Comparison of ENCODE assay signal across 1 cellular context in the genomic region with DNA sequence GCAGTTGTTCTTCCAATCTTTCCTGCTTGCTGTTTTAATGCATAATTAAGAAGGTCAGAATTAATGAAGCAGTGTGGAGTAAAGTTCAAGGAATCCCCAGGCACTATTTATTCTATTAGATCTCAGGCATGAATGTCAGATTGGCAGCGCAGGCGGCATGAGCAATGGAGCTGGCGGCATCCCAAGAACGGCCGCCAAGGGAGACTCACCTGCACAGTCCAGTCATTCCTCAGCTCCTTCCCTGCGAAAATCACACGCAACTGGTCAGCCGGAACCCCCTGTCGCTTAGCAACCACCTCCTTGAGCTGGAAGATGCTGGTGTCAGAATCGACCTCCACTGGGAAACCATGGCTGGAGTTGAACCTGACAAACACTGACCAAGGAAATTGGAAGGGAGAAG.
TF ChIP-seq lines count a peak whose summit lies in the region.

No MANE protein-coding gene starts in this region.

TF ChIP-seq in GM23338, 12 proteins besides CTCF, POLR2A, EP300 and RAD21 (continued from another document):
- TF ChIP-seq, protein P1, sequence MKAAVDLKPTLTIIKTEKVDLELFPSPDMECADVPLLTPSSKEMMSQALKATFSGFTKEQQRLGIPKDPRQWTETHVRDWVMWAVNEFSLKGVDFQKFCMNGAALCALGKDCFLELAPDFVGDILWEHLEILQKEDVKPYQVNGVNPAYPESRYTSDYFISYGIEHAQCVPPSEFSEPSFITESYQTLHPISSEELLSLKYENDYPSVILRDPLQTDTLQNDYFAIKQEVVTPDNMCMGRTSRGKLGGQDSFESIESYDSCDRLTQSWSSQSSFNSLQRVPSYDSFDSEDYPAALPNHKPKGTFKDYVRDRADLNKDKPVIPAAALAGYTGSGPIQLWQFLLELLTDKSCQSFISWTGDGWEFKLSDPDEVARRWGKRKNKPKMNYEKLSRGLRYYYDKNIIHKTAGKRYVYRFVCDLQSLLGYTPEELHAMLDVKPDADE (IDR thresholded peaks at IDR 0.05): no peak
- TF ChIP-seq EZH2phosphoT487 (IDR thresholded peaks at IDR 0.05; ENCODE audit: unreplicated experiment) (no peak), NANOG (IDR thresholded peaks at IDR 0.05; ENCODE audit: borderline replicate concordance) (no peak), STAT1 (IDR thresholded peaks at IDR 0.05; ENCODE audit: unreplicated experiment) (no peak), ZNF331 (CRISPR knock-in tag; IDR thresholded peaks at IDR 0.05; ENCODE audit: low read depth) (no peak), EZH2 (IDR thresholded peaks at IDR 0.05; ENCODE audit: low read depth, unreplicated experiment) (no peak), POLR2AphosphoS5 (IDR thresholded peaks at IDR 0.05; ENCODE audit: low read depth) (no peak)
- TF ChIP-seq, protein P2, sequence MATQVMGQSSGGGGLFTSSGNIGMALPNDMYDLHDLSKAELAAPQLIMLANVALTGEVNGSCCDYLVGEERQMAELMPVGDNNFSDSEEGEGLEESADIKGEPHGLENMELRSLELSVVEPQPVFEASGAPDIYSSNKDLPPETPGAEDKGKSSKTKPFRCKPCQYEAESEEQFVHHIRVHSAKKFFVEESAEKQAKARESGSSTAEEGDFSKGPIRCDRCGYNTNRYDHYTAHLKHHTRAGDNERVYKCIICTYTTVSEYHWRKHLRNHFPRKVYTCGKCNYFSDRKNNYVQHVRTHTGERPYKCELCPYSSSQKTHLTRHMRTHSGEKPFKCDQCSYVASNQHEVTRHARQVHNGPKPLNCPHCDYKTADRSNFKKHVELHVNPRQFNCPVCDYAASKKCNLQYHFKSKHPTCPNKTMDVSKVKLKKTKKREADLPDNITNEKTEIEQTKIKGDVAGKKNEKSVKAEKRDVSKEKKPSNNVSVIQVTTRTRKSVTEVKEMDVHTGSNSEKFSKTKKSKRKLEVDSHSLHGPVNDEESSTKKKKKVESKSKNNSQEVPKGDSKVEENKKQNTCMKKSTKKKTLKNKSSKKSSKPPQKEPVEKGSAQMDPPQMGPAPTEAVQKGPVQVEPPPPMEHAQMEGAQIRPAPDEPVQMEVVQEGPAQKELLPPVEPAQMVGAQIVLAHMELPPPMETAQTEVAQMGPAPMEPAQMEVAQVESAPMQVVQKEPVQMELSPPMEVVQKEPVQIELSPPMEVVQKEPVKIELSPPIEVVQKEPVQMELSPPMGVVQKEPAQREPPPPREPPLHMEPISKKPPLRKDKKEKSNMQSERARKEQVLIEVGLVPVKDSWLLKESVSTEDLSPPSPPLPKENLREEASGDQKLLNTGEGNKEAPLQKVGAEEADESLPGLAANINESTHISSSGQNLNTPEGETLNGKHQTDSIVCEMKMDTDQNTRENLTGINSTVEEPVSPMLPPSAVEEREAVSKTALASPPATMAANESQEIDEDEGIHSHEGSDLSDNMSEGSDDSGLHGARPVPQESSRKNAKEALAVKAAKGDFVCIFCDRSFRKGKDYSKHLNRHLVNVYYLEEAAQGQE (IDR thresholded peaks at IDR 0.05; ENCODE audit: unreplicated experiment): no peak
TF ChIP-seq in GM23338: peak in this region for 0.
